23 cellular contexts compared by ENCODE assay signal in genomic region chr4:77268108-77268507, GRCh38.
DNase-seq lines count a peak whose midpoint lies in the region; ATAC-seq and TF ChIP-seq lines count a peak whose summit lies in the region.
"Had no signal": no experiment of that assay in that cellular context is flagged by ENCODE, and none has a peak within 500 bp of the region (broad histone marks: within the 10 kb centered on the region; RNA-seq: fewer than 3 reads in every experiment).

No MANE protein-coding gene starts in this region.

- H3K4me3 ChIP-seq in esophagus muscularis mucosa, result no peak overlapping the region
- H3K4me3 ChIP-seq: GM12878, MG63, Peyer's patch had no signal

- no peaks in the 10 kb centered on the region for H3K36me3 ChIP-seq in esophagus muscularis mucosa
- H3K36me3 ChIP-seq: MG63, Peyer's patch had no signal

- peak; percentile 89 for DNase-seq in DMS53 (lab: John Stamatoyannopoulos, UW)
- DNase-seq in DMS79 (lab: John Stamatoyannopoulos, UW), result peak; percentile 61
- DNase-seq in NCI-H510A treated with DMSO at 0.1 percent for 48 hours (lab: John Stamatoyannopoulos, UW), result peak; percentile 66
- peak; percentile 16 for DNase-seq in left kidney (ENCODE audit: low read depth, low spot score)
- no peak for DNase-seq in esophagus muscularis mucosa (ENCODE audit: extremely low spot score)
- DNase-seq: C1 segment of cervical spinal cord; CD8-positive, alpha-beta T cell; HCEC 1CT; KG1; MG63; NCI-H1105 treated with DMSO at 0.1 percent for 48 hours; NCI-H1694; NCI-H2107; NCI-H2227 treated with DMSO at 0.1 percent for 48 hours; NCI-H524 treated with DMSO at 0.1 percent for 48 hours; NCI-H82; OCI-M1; Peyer's patch; SHP77 treated with DMSO at 0.1 percent for 48 hours; T-helper 1 cell had no signal

- no peak for TF ChIP-seq EP300 in esophagus muscularis mucosa (IDR thresholded peaks at IDR 0.05)

- ATAC-seq in GM21390 (IDR thresholded peaks at IDR 0.05; ENCODE audit: unreplicated experiment), result no peak
- no peak for ATAC-seq in HG02678 (IDR thresholded peaks at IDR 0.05; ENCODE audit: unreplicated experiment)
- ATAC-seq: CD8-positive, alpha-beta T cell; GM12878 had no signal

- 73% methylated on average over 1 of the region's 2 CpGs for WGBS in esophagus muscularis mucosa

- no peak overlapping the region for H3K27ac ChIP-seq in esophagus muscularis mucosa (replicated peaks in 1 of 4)
- H3K27ac ChIP-seq: Peyer's patch had no signal

- peaks cover 0 to 5% (median 0%) of the 10 kb centered on the region in 4 donors for H3K9me3 ChIP-seq in esophagus muscularis mucosa
- H3K9me3 ChIP-seq: MG63, Peyer's patch had no signal

- no peaks in the 10 kb centered on the region for H3K4me1 ChIP-seq in esophagus muscularis mucosa
- H3K4me1 ChIP-seq: Peyer's patch had no signal

- TF ChIP-seq POLR2A in esophagus muscularis mucosa (IDR thresholded peaks at IDR 0.05; ENCODE audit: low read depth), result no peak

- intact Hi-C loops in esophagus muscularis mucosa (cut with DNase I), result no loop called here

- H3K27me3 ChIP-seq in esophagus muscularis mucosa, result no peaks in the 10 kb centered on the region
- H3K27me3 ChIP-seq: MG63, Peyer's patch had no signal

- no peak for TF ChIP-seq CTCF in esophagus muscularis mucosa (IDR thresholded peaks at IDR 0.05)
